Comparison of ENCODE assay signal across 15 cellular contexts in genomic region chr20:25549866-25550477, GRCh38. TPM values are rescaled to one million over a fixed set of nuclear protein-coding genes. Genes with fewer than 3 reads are reported as not detected.
DNase-seq lines count a peak whose midpoint lies in the region; ATAC-seq and TF ChIP-seq lines count a peak whose summit lies in the region.
"Had no signal": no experiment of that assay in that cellular context is flagged by ENCODE, and none has a peak within 500 bp of the region (broad histone marks: within the 10 kb centered on the region; RNA-seq: fewer than 3 reads in every experiment).

No MANE protein-coding gene starts in this region.

- no peaks in the 10 kb centered on the region for H3K36me3 ChIP-seq in OCI-LY7 (ENCODE audit: insufficient read depth, low read length)
- H3K36me3 ChIP-seq: lower lobe of right lung, ovary, thoracic aorta had no signal

- H3K9me3 Mint-ChIP-seq in effector memory CD8-positive, alpha-beta T cell, result no peaks in the 10 kb centered on the region
- no peaks in the 10 kb centered on the region for H3K9me3 Mint-ChIP-seq in nephron

- BruUV-seq in OCI-LY7 (replicated peaks; lab: Mats Ljungman, UMichigan), result no TSS peak

- H3K9me3 ChIP-seq in AG04450 (ENCODE audit: control insufficient read depth, insufficient read depth, low read length), result no peaks in the 10 kb centered on the region
- no peaks in the 10 kb centered on the region for H3K9me3 ChIP-seq in OCI-LY7 (ENCODE audit: low read length)
- H3K9me3 ChIP-seq: lower lobe of right lung, ovary, thoracic aorta had no signal

- no peaks in the 10 kb centered on the region for H3K79me2 ChIP-seq in OCI-LY7 (ENCODE audit: insufficient read depth, low read depth, low read length)

- no peaks in the 10 kb centered on the region for H3K27me3 ChIP-seq in AG04450 (ENCODE audit: control insufficient read depth, insufficient read depth, low read length)
- H3K27me3 ChIP-seq: ovary had no signal

- H3K4me3 ChIP-seq in AG04450 (ENCODE audit: low read depth, low read length) (no peak overlapping the region), OCI-LY7 (ENCODE audit: low read depth, low read length, poor library complexity, severe bottlenecking) (no peak overlapping the region)
- H3K4me3 ChIP-seq: lower lobe of right lung, ovary, thoracic aorta had no signal

- ATAC-seq in effector memory CD8-positive, alpha-beta T cell (replicated peaks), result no peak
- ATAC-seq: activated CD8-positive, alpha-beta memory T cell treated with anti-CD3 and anti-CD28 coated beads, Interleukin-2, amount 10 ng/mL, durations not matched to agents 7 days and 5 days; lower lobe of right lung had no signal

- no peaks in the 10 kb centered on the region for H4K20me1 ChIP-seq in OCI-LY7 (ENCODE audit: insufficient read depth, low read length)

- no peaks in the 10 kb centered on the region for H3K4me1 ChIP-seq in OCI-LY7 (ENCODE audit: insufficient read depth, low read length, poor library complexity, severe bottlenecking)

- intact Hi-C loops in OCI-LY7 (cut with micrococcal nuclease; ENCODE audit: unreplicated experiment), result loop anchor here (10.0 kb wide), 1 partner anchor 55 kb away; no protein-coding TSS in a partner anchor

- no peak overlapping the region for H3K27ac ChIP-seq in AG04450 (ENCODE audit: low read depth, low read length)
- no peak overlapping the region for H3K27ac ChIP-seq in OCI-LY7 (ENCODE audit: low read depth, low read length, poor library complexity, severe bottlenecking)
- H3K27ac ChIP-seq: lower lobe of right lung, ovary, thoracic aorta had no signal

- H3K27ac Mint-ChIP-seq in effector memory CD8-positive, alpha-beta T cell, result peak overlapping the region; percentile 67 to 93
- peak overlapping the region; percentile 95 to 96 (median 96) for H3K27ac Mint-ChIP-seq in nephron
- H3K27ac Mint-ChIP-seq: activated CD8-positive, alpha-beta memory T cell treated with anti-CD3 and anti-CD28 coated beads, Interleukin-2, amount 10 ng/mL, durations not matched to agents 7 days and 5 days had no signal

- no peak overlapping the region for H2AFZ ChIP-seq in OCI-LY7 (ENCODE audit: low read length)

- H3K4me3 Mint-ChIP-seq in effector memory CD8-positive, alpha-beta T cell, result peak overlapping the region in 1 of 2 donors; percentile 28
- peak overlapping the region; percentile 8 to 35 (median 19) for H3K4me3 Mint-ChIP-seq in nephron
- H3K4me3 Mint-ChIP-seq: activated CD8-positive, alpha-beta memory T cell treated with anti-CD3 and anti-CD28 coated beads, Interleukin-2, amount 10 ng/mL, durations not matched to agents 7 days and 5 days had no signal

- H3K27me3 Mint-ChIP-seq in effector memory CD8-positive, alpha-beta T cell, result peaks cover 0 to 5% of the 10 kb centered on the region in 2 donors
- peaks cover 3% of the 10 kb centered on the region for H3K27me3 Mint-ChIP-seq in nephron (ENCODE audit: low read depth)

- H3K4me1 Mint-ChIP-seq in effector memory CD8-positive, alpha-beta T cell (ENCODE audit: low read depth in 2 of 2), result peaks cover 8 to 9% of the 10 kb centered on the region in 2 donors
- H3K4me1 Mint-ChIP-seq in nephron, result peaks cover 66% of the 10 kb centered on the region
- H3K4me1 Mint-ChIP-seq: activated CD8-positive, alpha-beta memory T cell treated with anti-CD3 and anti-CD28 coated beads, Interleukin-2, amount 10 ng/mL, durations not matched to agents 7 days and 5 days had no signal

- DNase-seq in AG04450 (ENCODE audit: low read depth, low spot score) (peak; percentile 29), LHCN-M2 (ENCODE audit: low read depth) (peak; percentile 31), SKM-1 (lab: John Stamatoyannopoulos, UW; ENCODE audit: unreplicated experiment) (no peak), OCI-LY7 (ENCODE audit: low spot score) (no peak), NCI-H748 treated with DMSO at 0.1 percent for 48 hours (lab: John Stamatoyannopoulos, UW) (no peak)
- no peak for DNase-seq in effector memory CD8-positive, alpha-beta T cell
- DNase-seq in activated CD8-positive, alpha-beta memory T cell treated with anti-CD3 and anti-CD28 coated beads for 24 hours, result no peak
- DNase-seq: activated CD8-positive, alpha-beta memory T cell treated with anti-CD3 and anti-CD28 coated beads, Interleukin-2, amount 10 ng/mL, durations not matched to agents 7 days and 5 days; activated naive CD4-positive, alpha-beta T cell treated with Interleukin-2 at 50 U/mL for 16 hours; DMS53; lower lobe of right lung; NCI-H2107; ovary had no signal

- TF ChIP-seq CTCF in AG04450 (IDR thresholded peaks at IDR 0.05; ENCODE audit: low read depth, low read length) (no peak), nephron (IDR thresholded peaks at IDR 0.05; ENCODE audit: unreplicated experiment in 3 of 3) (no peak), OCI-LY7 (conservative IDR thresholded peaks at IDR 0.05; ENCODE audit: low read length) (no peak)

- H3K36me3 Mint-ChIP-seq in effector memory CD8-positive, alpha-beta T cell (ENCODE audit: insufficient read depth), result no peaks in the 10 kb centered on the region
- peaks cover 10% of the 10 kb centered on the region for H3K36me3 Mint-ChIP-seq in nephron (ENCODE audit: low read depth)
- H3K36me3 Mint-ChIP-seq: activated CD8-positive, alpha-beta memory T cell treated with anti-CD3 and anti-CD28 coated beads, Interleukin-2, amount 10 ng/mL, durations not matched to agents 7 days and 5 days had no signal

- POLR2A ChIA-PET in AG04450 (lab: Yijun Ruan, JAX) (no interaction called here), OCI-LY7 (lab: Charles Lee) (no interaction called here)

- no peaks in the 10 kb centered on the region for H3K9me2 ChIP-seq in OCI-LY7 (ENCODE audit: insufficient read depth, low read length)

- H3K4me2 ChIP-seq in OCI-LY7 (ENCODE audit: low read length), result no peak overlapping the region

- CTCF ChIA-PET in AG04450 (lab: Charles Lee), result interaction anchor here (1.4 kb wide), 1 partner anchor 9 kb away, joined by 8 read pairs; no protein-coding TSS in a partner anchor
- CTCF ChIA-PET in OCI-LY7 (lab: Charles Lee; ENCODE audit: unreplicated experiment), result no interaction called here

RNA-seq across cellular contexts. Expression of gene NINL, which starts 35.4 kb away (rescaled TPM):
- 7.8 and 10.4 TPM in 2 replicates for polyA plus RNA-seq in AG04450 (2011; rRNA removed)
- 9.3 and 9.7 TPM in 2 replicates for polyA minus RNA-seq in AG04450 (2011; rRNA and poly(A)+ RNA removed)
- total RNA-seq in LHCN-M2 (2014; rRNA removed) (4.2 and 5.2 TPM in 2 replicates), OCI-LY7 (2022) (0.55 and 0.57 TPM in 2 replicates)
- polyA plus RNA-seq in LHCN-M2 (2012), result 2.4 TPM
- total RNA-seq in OCI-LY7 (2014; rRNA removed; shearing (Covaris generic)), result 0.06 and 0.08 TPM in 2 replicates

Comparison
In these comparisons a context has a peak if more than half of its experiments do, and no peak if none do; other contexts are left out.
1. DNase-seq: peak in AG04450 (single experiment) and LHCN-M2 (single experiment); none in effector memory CD8-positive, alpha-beta T cell (0 of 3), SKM-1 (single experiment), OCI-LY7 (single experiment), NCI-H748 treated with DMSO at 0.1 percent for 48 hours (single experiment) and activated CD8-positive, alpha-beta memory T cell treated with anti-CD3 and anti-CD28 coated beads for 24 hours (single experiment).